In genomic region chr5:142063376-142063775, GRCh38 we compare ENCODE assay signal across 11 cellular contexts. TPM values are rescaled to one million over a fixed set of nuclear protein-coding genes. Genes with fewer than 3 reads are reported as not detected.
DNase-seq lines count a peak whose midpoint lies in the region; ATAC-seq and TF ChIP-seq lines count a peak whose summit lies in the region.
"Had no signal": no experiment of that assay in that cellular context is flagged by ENCODE, and none has a peak within 500 bp of the region (broad histone marks: within the 10 kb centered on the region; RNA-seq: fewer than 3 reads in every experiment).

No MANE protein-coding gene starts in this region.

- H3K4me3 ChIP-seq in SK-N-SH (ENCODE audit: low read depth in 2 of 2, low read length in 1 of 2) (peak overlapping the region in 1 of 2 experiments; percentile 10; a peak in 2 of 4 replicates), fibroblast of lung (replicated peaks in 1 of 4; ENCODE audit: control extremely low read depth in 1 of 4, insufficient read depth in 1 of 4, low read depth in 3 of 4, low read length in 4 of 4) (peak overlapping the region in 1 of 4 experiments; percentile 37), retinal pigment epithelial cell (ENCODE audit: low read length) (peak overlapping the region; percentile 27), lower leg skin (ENCODE audit: low read depth, poor library complexity, severe bottlenecking) (no peak overlapping the region)
- H3K4me3 ChIP-seq: left lung had no signal

- H4K20me1 ChIP-seq in SK-N-SH (ENCODE audit: insufficient read depth) (no peaks in the 10 kb centered on the region), fibroblast of lung (ENCODE audit: control insufficient read depth, extremely low read depth, insufficient read depth, low read length) (no peaks in the 10 kb centered on the region)

- TF ChIP-seq CTCF in SK-N-SH (IDR thresholded peaks at IDR 0.05) (no peak), fibroblast of lung (conservative IDR thresholded peaks at IDR 0.05 in 1 of 2, IDR thresholded peaks at IDR 0.05 in 1 of 2; ENCODE audit: low read depth in 1 of 2, low read length in 2 of 2) (no peak), retinal pigment epithelial cell (conservative IDR thresholded peaks at IDR 0.05; ENCODE audit: low read depth, low read length) (no peak), lower leg skin (IDR thresholded peaks at IDR 0.05) (no peak)
- TF ChIP-seq CTCF in activated CD8-positive, alpha-beta T cell treated with anti-CD3 and anti-CD28 coated beads for 36 hours (IDR thresholded peaks at IDR 0.05), result no peak

- H3K27ac ChIP-seq in SK-N-SH (ENCODE audit: low read depth in 2 of 2, low read length in 1 of 2) (peak overlapping the region; percentile 62 to 98), fibroblast of lung (ENCODE audit: insufficient read depth, low read length) (no peak overlapping the region)
- H3K27ac ChIP-seq: 22Rv1, left lung had no signal

- no peaks in the 10 kb centered on the region for H3K27me3 Mint-ChIP-seq in activated CD8-positive, alpha-beta T cell treated with anti-CD3 and anti-CD28 coated beads for 36 hours
- H3K27me3 Mint-ChIP-seq in stimulated activated memory B cell treated with anti-CD40 and anti-IgM and Interleukin-4, amounts not matched to agents 10 μg/mL and 1 μg/mL and 100 μg/mL, for 72 hours, result peaks cover 43% of the 10 kb centered on the region

- peaks cover 15 to 39% of the 10 kb centered on the region in 2 experiments for H3K4me1 ChIP-seq in SK-N-SH (ENCODE audit: control insufficient read depth in 1 of 2, insufficient read depth in 2 of 2, low read depth in 1 of 2, low read length in 1 of 2)
- H3K4me1 ChIP-seq in fibroblast of lung (ENCODE audit: control insufficient read depth, extremely low read depth, insufficient read depth, low read length), result peaks cover 3% of the 10 kb centered on the region

- WGBS in SK-N-SH (ENCODE audit: low lambda C conversion rate), result 63% methylated on average over 4 of the region's 4 CpGs
- 66 to 77% methylated on average over 4 of the region's 4 CpGs for WGBS in lower leg skin, 2 donors

- H3K4me1 Mint-ChIP-seq in activated CD8-positive, alpha-beta T cell treated with anti-CD3 and anti-CD28 coated beads for 36 hours (ENCODE audit: low read depth), result peaks cover 12% of the 10 kb centered on the region
- H3K4me1 Mint-ChIP-seq in stimulated activated memory B cell treated with anti-CD40 and anti-IgM and Interleukin-4, amounts not matched to agents 10 μg/mL and 1 μg/mL and 100 μg/mL, for 72 hours, result peaks cover 7% of the 10 kb centered on the region

- H3K4me2 ChIP-seq in SK-N-SH (peak overlapping the region; percentile 71), fibroblast of lung (ENCODE audit: extremely low read depth, insufficient read depth, low read length) (peak overlapping the region; percentile 44)

- CTCF ChIA-PET in SK-N-SH (lab: Yijun Ruan, JAX), result interaction anchor here (0.8 to 4.9 kb wide), 4 partner anchors 10 to 650 kb away, joined by 3 to 35 read pairs (median 3); partner anchors contain the start of gene GNPDA1
- CTCF ChIA-PET in activated CD8-positive, alpha-beta T cell treated with anti-CD3 and anti-CD28 coated beads for 36 hours (lab: Charles Lee), result interaction anchor here (1.1 to 1.6 kb wide), 5 partner anchors 10 to 94 kb away, joined by 3 to 6 read pairs (median 3); partner anchors contain the start of gene RNF14

- no peak for TF ChIP-seq POLR2A in lower leg skin (IDR thresholded peaks at IDR 0.05)

- no peak for ATAC-seq in SK-N-SH treated with all-trans-retinoic acid at 6 μM for 48 hours
- peak; percentile 47 for ATAC-seq in activated CD8-positive, alpha-beta T cell treated with anti-CD3 and anti-CD28 coated beads for 36 hours
- ATAC-seq in stimulated activated memory B cell treated with anti-CD40 and anti-IgM and Interleukin-4, amounts not matched to agents 10 μg/mL and 1 μg/mL and 100 μg/mL, for 72 hours, result no peak

- H3K36me3 ChIP-seq in SK-N-SH (replicated peaks in 1 of 2; ENCODE audit: control insufficient read depth in 1 of 2, insufficient read depth in 2 of 2, low read length in 1 of 2) (no peaks in the 10 kb centered on the region), fibroblast of lung (ENCODE audit: control insufficient read depth, insufficient read depth, low read length) (no peaks in the 10 kb centered on the region)
- H3K36me3 ChIP-seq: left lung had no signal

- H3K27ac Mint-ChIP-seq in activated CD8-positive, alpha-beta T cell treated with anti-CD3 and anti-CD28 coated beads for 36 hours, result peak overlapping the region; percentile 19
- no peak overlapping the region for H3K27ac Mint-ChIP-seq in stimulated activated memory B cell treated with anti-CD40 and anti-IgM and Interleukin-4, amounts not matched to agents 10 μg/mL and 1 μg/mL and 100 μg/mL, for 72 hours

- H3K9ac ChIP-seq in SK-N-SH, result peak overlapping the region; percentile 52; the same call in 1 of the 2 replicates
- no peak overlapping the region for H3K9ac ChIP-seq in fibroblast of lung (ENCODE audit: insufficient read depth, low read length)

- no peak for TF ChIP-seq EP300 in SK-N-SH (IDR thresholded peaks at IDR 0.05; ENCODE audit: borderline replicate concordance in 1 of 2, low read depth in 1 of 2, low read length in 1 of 2)

- H3K9me3 ChIP-seq in SK-N-SH, result no peaks in the 10 kb centered on the region
- no peaks in the 10 kb centered on the region for H3K9me3 ChIP-seq in fibroblast of lung (ENCODE audit: control insufficient read depth, insufficient read depth, low read depth, low read length)
- H3K9me3 ChIP-seq: left lung had no signal

- intact Hi-C loops in activated CD8-positive, alpha-beta T cell treated with anti-CD3 and anti-CD28 coated beads for 36 hours (cut with micrococcal nuclease), result loop anchor here (5.0 kb wide), 1 partner anchor 46 kb away; no protein-coding TSS in a partner anchor
- intact Hi-C loops in lower leg skin (cut with DNase I; ENCODE audit: low total_unique reads), result no loop called here

- H3K79me2 ChIP-seq in SK-N-SH (ENCODE audit: insufficient read depth) (no peaks in the 10 kb centered on the region), fibroblast of lung (ENCODE audit: control insufficient read depth, insufficient read depth, low read length) (no peaks in the 10 kb centered on the region)

- H2AFZ ChIP-seq in SK-N-SH (ENCODE audit: low read depth) (peak overlapping the region; percentile 87), fibroblast of lung (ENCODE audit: low read length) (peak overlapping the region; percentile 80)

- TF ChIP-seq RAD21 in SK-N-SH (IDR thresholded peaks at IDR 0.05; ENCODE audit: low read length), result no peak

- no peaks in the 10 kb centered on the region for H3K9me2 ChIP-seq in SK-N-SH

- H3K27me3 ChIP-seq in SK-N-SH (ENCODE audit: insufficient read depth), result no peaks in the 10 kb centered on the region
- no peaks in the 10 kb centered on the region for H3K27me3 ChIP-seq in fibroblast of lung (ENCODE audit: control insufficient read depth, insufficient read depth, low read length)
- H3K27me3 ChIP-seq: left lung had no signal

- POLR2A ChIA-PET in SK-N-SH (lab: Yijun Ruan, JAX), result interaction anchor here (1.6 kb wide), 1 partner anchor 51 kb away, joined by 8 read pairs; the partner anchor contains the start of gene GNPDA1
- POLR2A ChIA-PET in activated CD8-positive, alpha-beta T cell treated with anti-CD3 and anti-CD28 coated beads for 36 hours (lab: Charles Lee), result interaction anchor here (1.3 to 1.7 kb wide), 3 partner anchors 32 to 46 kb away, joined by 3 to 5 read pairs (median 4); partner anchors contain the start of gene NDFIP1

- DNase-seq in SK-N-SH (no peak), fibroblast of lung (ENCODE audit: low read depth in 2 of 2) (no peak), retinal pigment epithelial cell (ENCODE audit: low read depth) (no peak), UCSD-AML1 (lab: John Stamatoyannopoulos, UW; ENCODE audit: unreplicated experiment) (no peak), lower leg skin (ENCODE audit: low spot score in 2 of 2) (no peak)
- no peak for DNase-seq in activated CD8-positive, alpha-beta T cell treated with anti-CD3 and anti-CD28 coated beads for 36 hours
- DNase-seq: SIG-M5 had no signal

- H3K36me3 Mint-ChIP-seq in activated CD8-positive, alpha-beta T cell treated with anti-CD3 and anti-CD28 coated beads for 36 hours (ENCODE audit: low read depth), result no peaks in the 10 kb centered on the region
- no peaks in the 10 kb centered on the region for H3K36me3 Mint-ChIP-seq in stimulated activated memory B cell treated with anti-CD40 and anti-IgM and Interleukin-4, amounts not matched to agents 10 μg/mL and 1 μg/mL and 100 μg/mL, for 72 hours

- peaks cover 13% of the 10 kb centered on the region for H3F3A ChIP-seq in SK-N-SH (replicated peaks; ENCODE audit: insufficient read depth)

- H3K9me3 Mint-ChIP-seq in activated CD8-positive, alpha-beta T cell treated with anti-CD3 and anti-CD28 coated beads for 36 hours, result no peaks in the 10 kb centered on the region
- H3K9me3 Mint-ChIP-seq in stimulated activated memory B cell treated with anti-CD40 and anti-IgM and Interleukin-4, amounts not matched to agents 10 μg/mL and 1 μg/mL and 100 μg/mL, for 72 hours, result no peaks in the 10 kb centered on the region

- peak overlapping the region; percentile 14 for H3K4me3 Mint-ChIP-seq in activated CD8-positive, alpha-beta T cell treated with anti-CD3 and anti-CD28 coated beads for 36 hours
- no peak overlapping the region for H3K4me3 Mint-ChIP-seq in stimulated activated memory B cell treated with anti-CD40 and anti-IgM and Interleukin-4, amounts not matched to agents 10 μg/mL and 1 μg/mL and 100 μg/mL, for 72 hours

TF ChIP-seq in SK-N-SH, 30 proteins besides CTCF, POLR2A, EP300 and RAD21 (continues in another document):
- no peak for TF ChIP-seq NRF1 (IDR thresholded peaks at IDR 0.05; ENCODE audit: low read depth, low read length)

TF ChIP-seq in SK-N-SH treated with all-trans-retinoic acid at 6 μM for 48 hours, 23 proteins besides CTCF, POLR2A, EP300 and RAD21 (continues in another document):
- TF ChIP-seq BACH2 (CRISPR knock-in tag; IDR thresholded peaks at IDR 0.05; ENCODE audit: borderline replicate concordance), result no peak
- no peak for TF ChIP-seq ESRRG (CRISPR knock-in tag; IDR thresholded peaks at IDR 0.05)

RNA-seq across cellular contexts. Expression of gene NDFIP1, which starts 45.2 kb away (rescaled TPM):
- polyA plus RNA-seq in SK-N-SH (2012; rRNA removed), result 25.5 and 40.0 TPM in 2 replicates
- polyA plus RNA-seq in SK-N-SH (2012; cell fraction: cytosol; rRNA removed), result 41.1 and 41.8 TPM in 2 replicates
- 25.1 and 27.1 TPM in 2 replicates for polyA plus RNA-seq in SK-N-SH (2012; cell fraction: nucleus; rRNA removed)
- total RNA-seq in activated CD8-positive, alpha-beta T cell treated with anti-CD3 and anti-CD28 coated beads for 36 hours, result 10 to 100 TPM; 93.8 to 96.9 TPM
- total RNA-seq in fibroblast of lung, result 50.8 and 67.4 TPM in 2 replicates
- polyA plus RNA-seq in fibroblast of lung, result 42.5 and 55.8 TPM in 2 replicates
- 36.6 and 43.8 TPM in 2 replicates for polyA plus RNA-seq in fibroblast of lung (2012)
- 3.0 and 4.8 TPM in 2 replicates for polyA minus RNA-seq in fibroblast of lung (ENCODE audit: low replicate concordance)
- 10 to 100 TPM; 25.8 to 83.9 (median 56.6) TPM for total RNA-seq in lower leg skin

RNA-seq across cellular contexts. Expression of gene GNPDA1, which starts 50.5 kb away (rescaled TPM):
- polyA plus RNA-seq in SK-N-SH (2012; rRNA removed) (23.9 and 27.4 TPM in 2 replicates), fibroblast of lung (30.0 and 40.6 TPM in 2 replicates)
- 39.1 and 47.9 TPM in 2 replicates for polyA plus RNA-seq in SK-N-SH (2012; cell fraction: cytosol; rRNA removed)
- polyA plus RNA-seq in SK-N-SH (2012; cell fraction: nucleus; rRNA removed), result 41.6 and 42.9 TPM in 2 replicates
- total RNA-seq in activated CD8-positive, alpha-beta T cell treated with anti-CD3 and anti-CD28 coated beads for 36 hours, result 10 to 100 TPM; 82.4 to 88.3 TPM
- total RNA-seq in fibroblast of lung (64.2 and 97.8 TPM in 2 replicates), lower leg skin (10 to 100 TPM; 16.9 to 40.7 (median 30.6) TPM)
- 40.8 and 61.6 TPM in 2 replicates for polyA plus RNA-seq in fibroblast of lung (2012)
- polyA minus RNA-seq in fibroblast of lung (ENCODE audit: low replicate concordance), result 51.8 and 62.3 TPM in 2 replicates
